Comparison of ENCODE assay signal across 16 cellular contexts in the genomic region with DNA sequence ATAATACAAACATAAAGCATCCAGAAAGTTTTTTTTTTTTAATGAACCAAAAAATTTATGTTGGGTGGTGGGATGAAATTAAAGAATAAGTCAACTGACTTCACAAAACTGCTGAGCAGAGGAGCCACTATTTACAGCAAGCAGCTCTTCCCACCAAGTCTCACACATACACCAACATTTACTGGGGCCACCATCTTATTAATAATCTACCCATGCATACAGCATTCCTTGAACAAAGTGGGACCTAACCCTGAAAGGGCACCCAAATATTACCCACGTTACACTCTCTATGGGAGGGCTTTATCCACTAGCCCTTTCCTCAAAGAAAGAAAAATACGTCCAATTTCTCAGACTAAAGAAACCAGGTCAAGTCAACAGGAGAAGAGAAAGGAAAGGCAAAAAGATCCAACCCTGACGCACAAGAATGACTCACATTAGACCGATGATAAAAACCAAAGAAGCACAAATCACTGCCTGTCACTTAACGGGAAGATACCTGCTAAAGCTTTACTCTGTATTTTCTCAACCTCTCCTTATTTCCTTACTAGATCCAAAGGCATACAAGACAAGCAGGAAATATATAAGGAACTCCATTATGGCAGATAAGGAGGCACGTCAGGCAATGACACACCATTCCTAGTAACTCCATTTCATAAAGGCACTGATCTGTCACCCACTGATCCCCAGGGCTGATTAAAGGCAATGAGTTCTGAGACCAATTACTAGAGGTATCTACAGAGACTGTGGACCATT.
DNase-seq lines count a peak whose midpoint lies in the region; ATAC-seq and TF ChIP-seq lines count a peak whose summit lies in the region.
"Had no signal": no experiment of that assay in that cellular context is flagged by ENCODE, and none has a peak within 500 bp of the region (broad histone marks: within the 10 kb centered on the region; RNA-seq: fewer than 3 reads in every experiment).

No MANE protein-coding gene starts in this region.

- intact Hi-C loops in CD14-positive monocyte (cut with micrococcal nuclease) = no loop called here

- ATAC-seq in HG02870 (IDR thresholded peaks at IDR 0.05; ENCODE audit: unreplicated experiment) (no peak), HG03432 (IDR thresholded peaks at IDR 0.05; ENCODE audit: unreplicated experiment) (no peak)
- ATAC-seq: activated T-cell treated with anti-CD3 and anti-CD28 coated beads, Interleukin-2, amount 50 U/mL, for 4 hours; stimulated activated naive CD8-positive, alpha-beta T cell treated with anti-CD3 and anti-CD28 coated beads, Interleukin-15, Interleukin-2, amounts not matched to agents 100 U/mL and 50 U/mL, for 24 hours had no signal

- TF ChIP-seq CTCF in CD14-positive monocyte (IDR thresholded peaks at IDR 0.05) (no peak), cardiac fibroblast (IDR thresholded peaks at IDR 0.05; ENCODE audit: low read depth, low read length) (no peak)

- peak overlapping the region in 4 of 7 donors; percentile 36 to 99 (median 71) for H3K27ac Mint-ChIP-seq in CD14-positive monocyte
- H3K27ac Mint-ChIP-seq: activated naive CD8-positive, alpha-beta T cell treated with anti-CD3 and anti-CD28 coated beads for 36 hours; nephron had no signal

- peaks cover 54% of the 10 kb centered on the region for H3K4me1 Mint-ChIP-seq in CD14-positive monocyte
- H3K4me1 Mint-ChIP-seq: nephron had no signal

- H3K4me3 Mint-ChIP-seq in CD14-positive monocyte = no peak overlapping the region
- H3K4me3 Mint-ChIP-seq: activated naive CD8-positive, alpha-beta T cell treated with anti-CD3 and anti-CD28 coated beads for 36 hours; activated T-cell treated with anti-CD3 and anti-CD28 coated beads, Interleukin-2, amount 50 U/mL, for 4 hours; nephron had no signal

- H3K4me3 ChIP-seq in cardiac fibroblast (replicated peaks in 1 of 2; ENCODE audit: low read depth in 2 of 2, low read length in 2 of 2) = peak overlapping the region in 1 of 2 donors; percentile 18
- H3K4me3 ChIP-seq: prostate gland had no signal

- no peak for DNase-seq in CD14-positive monocyte (ENCODE audit: low spot score)
- peak; percentile 85 for DNase-seq in NCI-H226
- DNase-seq in cardiac fibroblast (ENCODE audit: low read depth in 2 of 2) = peak; percentile 64 to 79
- DNase-seq in kidney tubule cell (ENCODE audit: low spot score) = peak; percentile 26
- no peak for DNase-seq in SHP77 (lab: John Stamatoyannopoulos, UW)
- DNase-seq in C1 segment of cervical spinal cord (lab: John Stamatoyannopoulos, UW) = no peak
- DNase-seq: activated naive CD8-positive, alpha-beta T cell treated with anti-CD3 and anti-CD28 coated beads for 36 hours; activated T-cell treated with anti-CD3 and anti-CD28 coated beads, Interleukin-2, amount 50 U/mL, for 4 hours; central memory CD4-positive, alpha-beta T cell; NCI-H187; NCI-H510A; stimulated activated naive CD8-positive, alpha-beta T cell treated with anti-CD3 and anti-CD28 coated beads, Interleukin-15, Interleukin-2, amounts not matched to agents 100 U/mL and 50 U/mL, for 24 hours had no signal

- H3K9me3 Mint-ChIP-seq in CD14-positive monocyte = peaks cover 0 to 3% (median 0%) of the 10 kb centered on the region in 7 donors
- H3K9me3 Mint-ChIP-seq: activated naive CD8-positive, alpha-beta T cell treated with anti-CD3 and anti-CD28 coated beads for 36 hours; nephron had no signal

- H3K36me3 Mint-ChIP-seq in CD14-positive monocyte = peaks cover 5 to 20% of the 10 kb centered on the region in 2 donors

- peaks cover 0 to 2% (median 0%) of the 10 kb centered on the region in 3 donors for H3K27me3 Mint-ChIP-seq in CD14-positive monocyte (ENCODE audit: low read depth in 3 of 3)
- H3K27me3 Mint-ChIP-seq: activated naive CD8-positive, alpha-beta T cell treated with anti-CD3 and anti-CD28 coated beads for 36 hours had no signal

Comparison
In these comparisons a context has a peak if more than half of its experiments do, and no peak if none do; other contexts are left out.
1. DNase-seq: peak in NCI-H226 (single experiment), cardiac fibroblast (2 of 2) and kidney tubule cell (single experiment); none in CD14-positive monocyte (single experiment), SHP77 (0 of 2) and C1 segment of cervical spinal cord (0 of 14).